In genomic region chr1:205791568-205792180, GRCh38 we compare ENCODE assay signal across 1 cellular context.
TF ChIP-seq lines count a peak whose summit lies in the region.

No MANE protein-coding gene starts in this region.

TF ChIP-seq in K562, 482 proteins besides CTCF, POLR2A, EP300 and RAD21 (continues in another document):
- peak; percentile 30; the same call in 1 of the 2 replicates for TF ChIP-seq TFAP4 (CRISPR knock-in tag; IDR thresholded peaks at IDR 0.05; ENCODE audit: borderline replicate concordance)
- TF ChIP-seq USF1 (CRISPR knock-in tag; IDR thresholded peaks at IDR 0.05), result peak; percentile 48; the same call in 1 of the 2 replicates
- TF ChIP-seq DIDO1 (tag; IDR thresholded peaks at IDR 0.05; ENCODE audit: low read depth), result no peak
- no peak for TF ChIP-seq FOXM1 (IDR thresholded peaks at IDR 0.05; ENCODE audit: low read depth)
- no peak for TF ChIP-seq FOXM1 (CRISPR knock-in tag; IDR thresholded peaks at IDR 0.05; ENCODE audit: low read depth)
- no peak for TF ChIP-seq ZNF592 (IDR thresholded peaks at IDR 0.05)
- peak; percentile 19 to 87; a peak in 2 of 4 replicates for TF ChIP-seq RCOR1 (IDR thresholded peaks at IDR 0.05; ENCODE audit: borderline replicate concordance in 1 of 2, low read depth in 2 of 2, low read length in 2 of 2)
- TF ChIP-seq HDGF (IDR thresholded peaks at IDR 0.05), result peak; percentile 40; the same call in 1 of the 2 replicates
- TF ChIP-seq SMAD3 (CRISPR knock-in tag; conservative IDR thresholded peaks at IDR 0.05), result 0 out of 2 replicates have a peak, but pooled peaks have one; percentile 51
- TF ChIP-seq TBP (optimal IDR thresholded peaks at IDR 0.05; ENCODE audit: low read depth, low read length), result no peak
- 0 out of 2 replicates have a peak, but pooled peaks have one; percentile 54 for TF ChIP-seq KLF16 (IDR thresholded peaks at IDR 0.05)
- TF ChIP-seq RFX7 (CRISPR knock-in tag; IDR thresholded peaks at IDR 0.05), result no peak
- no peak for TF ChIP-seq MYBL2 (IDR thresholded peaks at IDR 0.05; ENCODE audit: low read depth)
- no peak for TF ChIP-seq MYBL2 (CRISPR knock-in tag; IDR thresholded peaks at IDR 0.05; ENCODE audit: borderline replicate concordance)
- no peak for TF ChIP-seq CREB3L1 (IDR thresholded peaks at IDR 0.05; ENCODE audit: borderline replicate concordance, low read depth)
- TF ChIP-seq RBM17 (IDR thresholded peaks at IDR 0.05; ENCODE audit: borderline replicate concordance, low read depth, low read length), result no peak
- peak; percentile 96 for TF ChIP-seq SMC3 (conservative IDR thresholded peaks at IDR 0.05; ENCODE audit: insufficient read depth, low read depth, low read length)
- TF ChIP-seq TBL1XR1 (IDR thresholded peaks at IDR 0.05; ENCODE audit: low read length in 2 of 2), result peak; percentile 42 to 51; a peak in 3 of 4 replicates
- peak; percentile 68; the same call in 1 of the 2 replicates for TF ChIP-seq CTBP1 (IDR thresholded peaks at IDR 0.05; ENCODE audit: borderline replicate concordance)
- peak in 1 of 2 experiments; percentile 50; a peak in 1 of 4 replicates for TF ChIP-seq MAZ (CRISPR knock-in tag; conservative IDR thresholded peaks at IDR 0.05 in 1 of 2, IDR thresholded peaks at IDR 0.05 in 1 of 2)
- 0 out of 2 replicates have a peak, but pooled peaks have one; percentile 36 for TF ChIP-seq ZC3H11A (IDR thresholded peaks at IDR 0.05; ENCODE audit: low read depth, low read length)
- peak; percentile 45; the same call in 1 of the 2 replicates for TF ChIP-seq ETV5 (CRISPR knock-in tag; IDR thresholded peaks at IDR 0.05; ENCODE audit: low read depth)
- peak; percentile 10 for TF ChIP-seq CTCFL (IDR thresholded peaks at IDR 0.05; ENCODE audit: borderline replicate concordance, insufficient read depth, low read depth, low read length, poor library complexity, severe bottlenecking)
- peak; percentile 50 for TF ChIP-seq JUND (IDR thresholded peaks at IDR 0.05; ENCODE audit: borderline replicate concordance, low read depth, low read length)
- TF ChIP-seq JUND (tag; IDR thresholded peaks at IDR 0.05; ENCODE audit: borderline replicate concordance, low read depth, low read length), result no peak
- TF ChIP-seq ZNF224 (CRISPR knock-in tag; IDR thresholded peaks at IDR 0.05), result no peak
- peak; percentile 61; the same call in 1 of the 2 replicates for TF ChIP-seq RB1 (IDR thresholded peaks at IDR 0.05; ENCODE audit: low read depth)
- no peak for TF ChIP-seq NR2F6 (CRISPR knock-in tag; IDR thresholded peaks at IDR 0.05)
- peak; percentile 81 for TF ChIP-seq CC2D1A (IDR thresholded peaks at IDR 0.05)
- TF ChIP-seq ZNF384 (IDR thresholded peaks at IDR 0.05; ENCODE audit: low read depth, low read length), result 0 out of 2 replicates have a peak, but pooled peaks have one; percentile 25
- TF ChIP-seq DEAF1 (CRISPR knock-in tag; IDR thresholded peaks at IDR 0.05), result peak; percentile 95
- peak in 1 of 2 experiments; percentile 66; a peak in 1 of 4 replicates for TF ChIP-seq ZMIZ1 (IDR thresholded peaks at IDR 0.05; ENCODE audit: low read depth in 2 of 2, low read length in 2 of 2)
- TF ChIP-seq BHLHE40 (IDR thresholded peaks at IDR 0.05; ENCODE audit: low read length), result 0 out of 2 replicates have a peak, but pooled peaks have one; percentile 14
- TF ChIP-seq HCFC1 (IDR thresholded peaks at IDR 0.05; ENCODE audit: low read depth, low read length), result peak; percentile 29
- TF ChIP-seq ZNF3 (CRISPR knock-in tag; IDR thresholded peaks at IDR 0.05), result no peak
- peak; percentile 77 for TF ChIP-seq ARID2 (IDR thresholded peaks at IDR 0.05)
- peak; percentile 68; the same call in 1 of the 2 replicates for TF ChIP-seq STAG1 (CRISPR knock-in tag; IDR thresholded peaks at IDR 0.05; ENCODE audit: borderline replicate concordance)
- no peak for TF ChIP-seq SMARCB1 (IDR thresholded peaks at IDR 0.05; ENCODE audit: insufficient read length, low read depth)
- TF ChIP-seq ZNF668 (CRISPR knock-in tag; IDR thresholded peaks at IDR 0.05), result no peak
- no peak for TF ChIP-seq TFE3 (CRISPR knock-in tag; IDR thresholded peaks at IDR 0.05)
- 0 out of 2 replicates have a peak, but pooled peaks have one; percentile 29 for TF ChIP-seq ATF7 (IDR thresholded peaks at IDR 0.05)
- TF ChIP-seq MYC (IDR thresholded peaks at IDR 0.05; ENCODE audit: low read depth, low read length), result peak; percentile 52; the same call in 1 of the 2 replicates
- TF ChIP-seq MYC (CRISPR knock-in tag; IDR thresholded peaks at IDR 0.05; ENCODE audit: borderline replicate concordance, low read depth), result no peak
- TF ChIP-seq TARDBP (IDR thresholded peaks at IDR 0.05), result 0 out of 2 replicates have a peak, but pooled peaks have one; percentile 57
- no peak for TF ChIP-seq BMI1 (IDR thresholded peaks at IDR 0.05; ENCODE audit: low read length)
